17 cellular contexts compared by ENCODE assay signal in the genomic region with DNA sequence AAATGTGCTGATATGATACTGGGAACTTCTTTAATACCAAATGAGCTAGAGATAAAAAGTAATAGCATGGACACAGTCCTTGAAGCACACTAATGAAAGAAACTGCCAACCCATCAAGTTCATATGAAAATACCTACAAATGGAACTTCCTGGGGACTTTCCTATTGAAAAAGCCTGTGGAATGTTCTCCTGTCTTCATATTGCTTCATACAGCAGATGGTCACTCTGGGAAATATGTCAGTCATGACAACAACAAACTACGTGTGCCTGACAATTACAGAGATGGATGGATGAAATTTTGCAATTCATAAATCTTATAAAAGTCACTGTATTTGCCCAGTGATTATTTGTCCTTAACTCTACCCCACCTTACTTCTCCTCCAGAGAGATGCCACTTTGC.
DNase-seq lines count a peak whose midpoint lies in the region; ATAC-seq and TF ChIP-seq lines count a peak whose summit lies in the region.
"Had no signal": no experiment of that assay in that cellular context is flagged by ENCODE, and none has a peak within 500 bp of the region (broad histone marks: within the 10 kb centered on the region; RNA-seq: fewer than 3 reads in every experiment).

No MANE protein-coding gene starts in this region.

- intact Hi-C loops in IMR-90 (cut with micrococcal nuclease): loop anchor here (5.0 kb wide), 2 partner anchors 369 to 959 kb away; partner anchors contain the start of gene SGCE

- no peak for TF ChIP-seq POLR2A in IMR-90 (IDR thresholded peaks at IDR 0.05; ENCODE audit: low read depth, low read length)

- H3K9ac ChIP-seq in IMR-90 (ENCODE audit: low read depth, low read length): no peak overlapping the region

- no peak overlapping the region for H4K91ac ChIP-seq in IMR-90 (ENCODE audit: insufficient read depth, low read depth, low read length)

- H2AFZ ChIP-seq in ACC112 (ENCODE audit: low read length, unreplicated experiment) (peak overlapping the region; percentile 15), IMR-90 (replicated peaks; ENCODE audit: low read length, poor library complexity) (no peak overlapping the region)

- no peaks in the 10 kb centered on the region; a peak in 2 of 4 replicates for H3K79me1 ChIP-seq in IMR-90 (ENCODE audit: low read depth in 1 of 2, low read length in 2 of 2)

- no peak overlapping the region for H3K4ac ChIP-seq in IMR-90 (ENCODE audit: low read depth, low read length)

- H4K5ac ChIP-seq in IMR-90 (ENCODE audit: low read depth, low read length): no peak overlapping the region

- H2BK120ac ChIP-seq in IMR-90 (ENCODE audit: low read depth, low read length): no peak overlapping the region

- no peaks in the 10 kb centered on the region for H3K27me3 ChIP-seq in ACC112 (ENCODE audit: insufficient read depth, low read length)
- H3K27me3 ChIP-seq in IMR-90 (ENCODE audit: control insufficient read depth, insufficient read depth, low read length): peaks cover 2% of the 10 kb centered on the region; the same call in 1 of the 2 replicates
- H3K27me3 ChIP-seq: BE2C had no signal

- H3K23ac ChIP-seq in IMR-90 (ENCODE audit: low read depth, low read length): no peak overlapping the region

- H2BK5ac ChIP-seq in IMR-90 (ENCODE audit: low read depth, low read length, poor library complexity, severe bottlenecking): no peak overlapping the region

- TF ChIP-seq RAD21 in IMR-90 (IDR thresholded peaks at IDR 0.05; ENCODE audit: low read length): no peak

- no peaks in the 10 kb centered on the region for H4K20me1 ChIP-seq in IMR-90 (ENCODE audit: insufficient read depth, low read length)

- H3K79me2 ChIP-seq in ACC112 (ENCODE audit: control insufficient read depth, insufficient read depth, low read length, unreplicated experiment): no peaks in the 10 kb centered on the region

- H4K8ac ChIP-seq in IMR-90 (ENCODE audit: low read depth in 2 of 2, low read length in 2 of 2): no peak overlapping the region

- no CpG with 5 or more reads among the region's 1 CpG for WGBS in IMR-90 (ENCODE audit: extremely low coverage in 2 of 2, insufficient read length in 1 of 2), 2 experiments

- no peak overlapping the region for H2BK20ac ChIP-seq in IMR-90 (ENCODE audit: low read depth, low read length)

- H3K27ac ChIP-seq in ACC112 (ENCODE audit: low read depth, low read length): no peak overlapping the region
- no peak overlapping the region for H3K27ac ChIP-seq in IMR-90 (ENCODE audit: insufficient read depth, low read length)

- dilution Hi-C loops in IMR-90 (cut with HindIII; ENCODE audit: low sequenced_read_pairs, unreplicated experiment): no loop called here

- H3K4me1 ChIP-seq in ACC112 (ENCODE audit: control insufficient read depth, insufficient read depth, low read length, unreplicated experiment): no peaks in the 10 kb centered on the region
- no peaks in the 10 kb centered on the region for H3K4me1 ChIP-seq in IMR-90 (ENCODE audit: control insufficient read depth, insufficient read depth, low read length)
- H3K4me1 ChIP-seq: BE2C had no signal

- no peak overlapping the region for H2AK9ac ChIP-seq in IMR-90 (replicated peaks; ENCODE audit: low read depth, low read length, poor library complexity)

- H2BK15ac ChIP-seq in IMR-90 (ENCODE audit: low read depth, low read length): no peak overlapping the region

- CTCF ChIA-PET in IMR-90 (lab: Yijun Ruan, JAX): interaction anchor here (1.5 to 4.5 kb wide), 6 partner anchors 11 to 369 kb away, joined by 3 to 79 read pairs (median 12); partner anchors contain the start of gene COL1A2

- no peaks in the 10 kb centered on the region for H3K9me1 ChIP-seq in IMR-90 (ENCODE audit: insufficient read depth, low read length)

- no peak overlapping the region for H3K14ac ChIP-seq in IMR-90 (replicated peaks; ENCODE audit: low read depth, low read length)

- H3K9me3 ChIP-seq in IMR-90 (ENCODE audit: control insufficient read depth, insufficient read depth, low read length): no peaks in the 10 kb centered on the region
- H3K9me3 ChIP-seq: BE2C had no signal

- POLR2A ChIA-PET in IMR-90 (lab: Charles Lee; ENCODE audit: unreplicated experiment): no interaction called here

- H3K18ac ChIP-seq in IMR-90 (ENCODE audit: low read depth, low read length): no peak overlapping the region

- DNase-seq in IMR-90 (peak; percentile 34), amniotic epithelial cell (ENCODE audit: low read depth) (peak; percentile 32), iris pigment epithelial cell (ENCODE audit: low read depth) (peak; percentile 83), cerebellar cortex (ENCODE audit: low spot score) (no peak)
- no peak for DNase-seq in activated CD4-positive, CD25-positive, alpha-beta regulatory T cell treated with anti-CD3 and anti-CD28 coated beads, Interleukin-2, amount 50 U/mL, for 72 hours
- DNase-seq in activated CD4-positive, CD25-positive, alpha-beta regulatory T cell (lab: John Stamatoyannopoulos, UW): no peak
- DNase-seq: 8988T; BE2C; C1 segment of cervical spinal cord; Calu3; CD4-positive, alpha-beta T cell; DMS79 treated with DMSO at 0.1 percent for 48 hours; EL; H9 had no signal

- in situ Hi-C loops in IMR-90 (cut with MboI; ENCODE audit: low sequenced_read_pairs): loop anchor here (10.0 to 25.0 kb wide), 2 partner anchors 367 to 1199 kb away; partner anchors contain the start of genes ASB4 and SGCE

- H3K4me3 ChIP-seq in ACC112 (ENCODE audit: low read depth, low read length) (no peak overlapping the region), IMR-90 (ENCODE audit: insufficient read depth, low read depth, low read length) (no peak overlapping the region)
- H3K4me3 ChIP-seq: GM12878 had no signal

- H3K4me2 ChIP-seq in IMR-90 (ENCODE audit: low read depth, low read length): no peak overlapping the region

- H2AK5ac ChIP-seq in IMR-90 (ENCODE audit: low read depth, low read length): 0 out of 2 replicates have a peak overlapping the region, but pooled peaks have one; percentile 27

- no peak for TF ChIP-seq CTCF in IMR-90 (conservative IDR thresholded peaks at IDR 0.05; ENCODE audit: low read depth, low read length)

- no peaks in the 10 kb centered on the region for H3K36me3 ChIP-seq in ACC112 (ENCODE audit: insufficient read depth, low read length)
- no peaks in the 10 kb centered on the region for H3K36me3 ChIP-seq in IMR-90 (ENCODE audit: control insufficient read depth, insufficient read depth, low read length)
- H3K36me3 ChIP-seq: BE2C had no signal

- H3K56ac ChIP-seq in IMR-90 (ENCODE audit: extremely low read depth, insufficient read depth, low read length): no peak overlapping the region

- ATAC-seq in IMR-90 (ENCODE audit: low read depth) (no peak), HG02884 (IDR thresholded peaks at IDR 0.05; ENCODE audit: unreplicated experiment) (no peak)
- ATAC-seq: GM12878 had no signal

- no TSS peak for BruUV-seq in IMR-90 (replicated peaks; lab: Mats Ljungman, UMichigan)

TF ChIP-seq in IMR-90, 13 proteins besides CTCF, POLR2A, EP300 and RAD21:
- no peak for TF ChIP-seq SMC3 (IDR thresholded peaks at IDR 0.05; ENCODE audit: low read depth, low read length)
- TF ChIP-seq FOS (IDR thresholded peaks at IDR 0.05; ENCODE audit: low read depth, low read length): no peak
- no peak for TF ChIP-seq CHD1 (IDR thresholded peaks at IDR 0.05; ENCODE audit: low read depth, low read length)
- TF ChIP-seq BHLHE40 (IDR thresholded peaks at IDR 0.05; ENCODE audit: low read depth, low read length): no peak
- no peak for TF ChIP-seq RCOR1 (IDR thresholded peaks at IDR 0.05; ENCODE audit: insufficient replicate concordance, low read length)
- no peak for TF ChIP-seq RFX5 (IDR thresholded peaks at IDR 0.05; ENCODE audit: low read depth, low read length)
- no peak for TF ChIP-seq MXI1 (IDR thresholded peaks at IDR 0.05; ENCODE audit: borderline replicate concordance, low read depth, low read length)
- TF ChIP-seq MAFK (IDR thresholded peaks at IDR 0.05; ENCODE audit: low read depth, low read length): no peak
- no peak for TF ChIP-seq MAZ (IDR thresholded peaks at IDR 0.05; ENCODE audit: borderline replicate concordance, low read depth, low read length)
- TF ChIP-seq USF2 (IDR thresholded peaks at IDR 0.05; ENCODE audit: low read depth, low read length): no peak
- TF ChIP-seq CEBPB (IDR thresholded peaks at IDR 0.05; ENCODE audit: low read depth, low read length): no peak
- TF ChIP-seq, protein P1, sequence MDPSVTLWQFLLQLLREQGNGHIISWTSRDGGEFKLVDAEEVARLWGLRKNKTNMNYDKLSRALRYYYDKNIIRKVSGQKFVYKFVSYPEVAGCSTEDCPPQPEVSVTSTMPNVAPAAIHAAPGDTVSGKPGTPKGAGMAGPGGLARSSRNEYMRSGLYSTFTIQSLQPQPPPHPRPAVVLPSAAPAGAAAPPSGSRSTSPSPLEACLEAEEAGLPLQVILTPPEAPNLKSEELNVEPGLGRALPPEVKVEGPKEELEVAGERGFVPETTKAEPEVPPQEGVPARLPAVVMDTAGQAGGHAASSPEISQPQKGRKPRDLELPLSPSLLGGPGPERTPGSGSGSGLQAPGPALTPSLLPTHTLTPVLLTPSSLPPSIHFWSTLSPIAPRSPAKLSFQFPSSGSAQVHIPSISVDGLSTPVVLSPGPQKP (IDR thresholded peaks at IDR 0.05; ENCODE audit: borderline replicate concordance, low read depth, low read length): no peak

Comparison
In these comparisons a context has a peak if more than half of its experiments do, and no peak if none do; other contexts are left out.
1. DNase-seq: peak in IMR-90 (single experiment), amniotic epithelial cell (single experiment) and iris pigment epithelial cell (single experiment); none in activated CD4-positive, CD25-positive, alpha-beta regulatory T cell treated with anti-CD3 and anti-CD28 coated beads, Interleukin-2, amount 50 U/mL, for 72 hours (single experiment), cerebellar cortex (single experiment) and activated CD4-positive, CD25-positive, alpha-beta regulatory T cell (0 of 4).